37 cellular contexts compared by ENCODE assay signal in the genomic region with DNA sequence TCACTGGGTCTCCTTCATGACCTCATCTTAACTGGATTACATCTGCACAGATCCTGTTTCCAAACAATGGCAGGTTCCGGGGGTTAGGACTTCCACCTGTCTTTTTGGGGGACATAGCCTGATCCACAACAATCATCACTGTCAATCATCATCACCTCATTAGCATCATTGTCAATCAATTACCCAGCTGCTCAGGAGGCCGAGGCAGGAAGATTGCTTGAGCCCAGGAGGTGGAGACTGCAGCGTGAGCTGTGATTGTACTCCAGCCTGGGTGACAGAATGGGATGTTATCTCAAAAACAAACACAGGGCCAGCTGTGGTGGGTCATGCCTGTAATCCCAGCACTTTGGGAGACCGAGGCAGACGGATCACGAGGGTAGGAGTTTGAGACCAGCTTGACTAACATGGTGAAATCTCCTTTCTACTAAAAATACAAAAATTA. TPM values are rescaled to one million over a fixed set of nuclear protein-coding genes. Genes with fewer than 3 reads are reported as not detected.
"Had no signal": no experiment of that assay in that cellular context is flagged by ENCODE, and none has a peak within 500 bp of the region (broad histone marks: within the 10 kb centered on the region; RNA-seq: fewer than 3 reads in every experiment).

No MANE protein-coding gene starts in this region.

- H3K9me3 Mint-ChIP-seq: activated CD4-positive, alpha-beta memory T cell treated with anti-CD3 and anti-CD28 coated beads for 36 hours; activated CD4-positive, alpha-beta T cell treated with anti-CD3 and anti-CD28 coated beads, Interleukin-2, amount 10 ng/mL, durations not matched to agents 24 days and 14 days; activated naive CD4-positive, alpha-beta T cell treated with anti-CD3 and anti-CD28 coated beads, Interleukin-2, amount 10 ng/mL, durations not matched to agents 7 days and 5 days; activated naive CD8-positive, alpha-beta T cell treated with anti-CD3 and anti-CD28 coated beads, Interleukin-2, amount 10 ng/mL, durations not matched to agents 7 days and 5 days; activated T-cell treated with anti-CD3 and anti-CD28 coated beads, Interleukin-2, amount 50 U/mL, for 24 hours; nephron; stimulated activated memory B cell treated with anti-CD40 and anti-IgM and Interleukin-4, amounts not matched to agents 10 μg/mL and 1 μg/mL and 100 μg/mL, for 72 hours; stimulated activated naive CD8-positive, alpha-beta T cell treated with anti-CD3 and anti-CD28 coated beads, Interleukin-15, amount 100 ng/mL, for 72 hours; type B pancreatic cell had no signal

- H3K4me1 ChIP-seq: pancreas, prostate gland had no signal

- H3K4me3 Mint-ChIP-seq: activated CD4-positive, alpha-beta memory T cell treated with anti-CD3 and anti-CD28 coated beads for 36 hours; activated CD4-positive, alpha-beta T cell treated with anti-CD3 and anti-CD28 coated beads, Interleukin-2, amount 10 ng/mL, durations not matched to agents 24 days and 14 days; activated naive CD4-positive, alpha-beta T cell treated with anti-CD3 and anti-CD28 coated beads, Interleukin-2, amount 10 ng/mL, durations not matched to agents 7 days and 5 days; activated naive CD8-positive, alpha-beta T cell treated with anti-CD3 and anti-CD28 coated beads, Interleukin-2, amount 10 ng/mL, durations not matched to agents 7 days and 5 days; activated T-cell treated with anti-CD3 and anti-CD28 coated beads, Interleukin-2, amount 50 U/mL, for 24 hours; nephron; stimulated activated memory B cell treated with anti-CD40 and anti-IgM and Interleukin-4, amounts not matched to agents 10 μg/mL and 1 μg/mL and 100 μg/mL, for 72 hours; stimulated activated naive CD8-positive, alpha-beta T cell treated with anti-CD3 and anti-CD28 coated beads, Interleukin-15, amount 100 ng/mL, for 72 hours; T-helper 17 cell; type B pancreatic cell had no signal

- H3K4me2 ChIP-seq: hepatocyte, smooth muscle cell had no signal

- H3K79me2 ChIP-seq: hepatocyte had no signal

- H3K36me3 ChIP-seq: gastrocnemius medialis, left ventricle myocardium inferior, pancreas, prostate gland, vagina had no signal

- FAIRE-seq: astrocyte, colon, pancreas had no signal

- H3K9me3 ChIP-seq: gastrocnemius medialis, left ventricle myocardium inferior, mucosa of descending colon, pancreas, prostate gland, vagina had no signal

- H3K27me3 Mint-ChIP-seq: activated CD4-positive, alpha-beta memory T cell treated with anti-CD3 and anti-CD28 coated beads for 36 hours; activated T-cell treated with anti-CD3 and anti-CD28 coated beads, Interleukin-2, amount 50 U/mL, for 24 hours; stimulated activated memory B cell treated with anti-CD40 and anti-IgM and Interleukin-4, amounts not matched to agents 10 μg/mL and 1 μg/mL and 100 μg/mL, for 72 hours; type B pancreatic cell had no signal

- H2AFZ ChIP-seq: hepatocyte had no signal

- H3K36me3 Mint-ChIP-seq: activated CD4-positive, alpha-beta memory T cell treated with anti-CD3 and anti-CD28 coated beads for 36 hours; activated naive CD4-positive, alpha-beta T cell treated with anti-CD3 and anti-CD28 coated beads, Interleukin-2, amount 10 ng/mL, durations not matched to agents 7 days and 5 days; activated naive CD8-positive, alpha-beta T cell treated with anti-CD3 and anti-CD28 coated beads, Interleukin-2, amount 10 ng/mL, durations not matched to agents 7 days and 5 days; stimulated activated memory B cell treated with anti-CD40 and anti-IgM and Interleukin-4, amounts not matched to agents 10 μg/mL and 1 μg/mL and 100 μg/mL, for 72 hours; type B pancreatic cell had no signal

- H3K27ac ChIP-seq: gastrocnemius medialis, hepatocyte, left ventricle myocardium inferior, pancreas, prostate gland, vagina had no signal

- H3K27me3 ChIP-seq: hepatocyte, pancreas, vagina had no signal

- H3K4me3 ChIP-seq: gastrocnemius medialis, hepatocyte, left ventricle myocardium inferior, lung, mucosa of descending colon, pancreas, prostate gland, smooth muscle cell, vagina had no signal

- ATAC-seq: gastrocnemius medialis; mucosa of descending colon; pancreas; stimulated activated memory B cell treated with anti-CD40 and anti-IgM and Interleukin-4, amounts not matched to agents 10 μg/mL and 1 μg/mL and 100 μg/mL, for 72 hours; stimulated activated naive CD8-positive, alpha-beta T cell treated with anti-CD3 and anti-CD28 coated beads, Interleukin-15, amount 100 ng/mL, for 72 hours; T-helper 17 cell had no signal

- DNase-seq: activated CD4-positive, alpha-beta memory T cell treated with anti-CD3 and anti-CD28 coated beads for 36 hours; activated CD4-positive, alpha-beta T cell treated with anti-CD3 and anti-CD28 coated beads, Interleukin-2, amount 10 ng/mL, durations not matched to agents 24 days and 14 days; activated CD4-positive, CD25-positive, alpha-beta regulatory T cell treated with anti-CD3 and anti-CD28 coated beads, Interleukin-2, amount 50 U/mL, for 72 hours; activated CD8-positive, alpha-beta memory T cell treated with anti-CD3 and anti-CD28 coated beads, Interleukin-2, amount 50 U/mL, for 48 hours; activated gamma-delta T cell; activated naive CD4-positive, alpha-beta T cell treated with anti-CD3 and anti-CD28 coated beads, Interleukin-2, amount 10 ng/mL, durations not matched to agents 7 days and 5 days; activated naive CD8-positive, alpha-beta T cell treated with anti-CD3 and anti-CD28 coated beads, Interleukin-2, amount 10 ng/mL, durations not matched to agents 7 days and 5 days; activated T-cell treated with anti-CD3 and anti-CD28 coated beads, Interleukin-2, amount 50 U/mL, for 24 hours; amniotic stem cell; caudate nucleus; dermis blood vessel endothelial cell; effector CD8-positive, alpha-beta T cell; erythroblast; gastrocnemius medialis; islet precursor cell; left ventricle myocardium inferior; mucosa of descending colon; nucleus accumbens; pancreas; retina; stimulated activated CD4-positive, alpha-beta T cell treated with anti-CD3 and anti-CD28 coated beads, Interleukin-1b, Interleukin-23, amount 100 ng/mL, for 48 hours; stimulated activated CD4-positive, alpha-beta T cell treated with anti-CD3 and anti-CD28 coated beads, Interleukin-4, amount 100 ng/mL, for 4 hours; stimulated activated CD8-positive, alpha-beta memory T cell treated with anti-CD3 and anti-CD28 coated beads, Interleukin-4, amount 100 ng/mL, for 48 hours; stimulated activated naive CD8-positive, alpha-beta T cell treated with anti-CD3 and anti-CD28 coated beads, Interleukin-15, amount 100 ng/mL, for 72 hours; substantia nigra; T-helper 17 cell; T1000 had no signal

- H3K27ac Mint-ChIP-seq: activated CD4-positive, alpha-beta memory T cell treated with anti-CD3 and anti-CD28 coated beads for 36 hours; activated CD4-positive, alpha-beta T cell treated with anti-CD3 and anti-CD28 coated beads, Interleukin-2, amount 10 ng/mL, durations not matched to agents 24 days and 14 days; activated naive CD4-positive, alpha-beta T cell treated with anti-CD3 and anti-CD28 coated beads, Interleukin-2, amount 10 ng/mL, durations not matched to agents 7 days and 5 days; activated naive CD8-positive, alpha-beta T cell treated with anti-CD3 and anti-CD28 coated beads, Interleukin-2, amount 10 ng/mL, durations not matched to agents 7 days and 5 days; activated T-cell treated with anti-CD3 and anti-CD28 coated beads, Interleukin-2, amount 50 U/mL, for 24 hours; stimulated activated naive CD8-positive, alpha-beta T cell treated with anti-CD3 and anti-CD28 coated beads, Interleukin-15, amount 100 ng/mL, for 72 hours; T-helper 17 cell; type B pancreatic cell had no signal

RNA-seq across cellular contexts. Expression of a gene that starts 18.7 kb away (rescaled TPM):
- total RNA-seq: activated CD4-positive, alpha-beta T cell treated with anti-CD3 and anti-CD28 coated beads, Interleukin-2, amount 10 ng/mL, durations not matched to agents 24 days and 14 days; gastrocnemius medialis; hepatocyte had no signal
